ENCODE assay signal across 8 cellular contexts in genomic region chr4:83010111-83010521, GRCh38. TPM values are rescaled to one million over a fixed set of nuclear protein-coding genes. Genes with fewer than 3 reads are reported as not detected.
A peak's percentile ranks its signal among the peaks of the same experiment; 100 is the strongest.
DNase-seq lines count a peak whose midpoint lies in the region; ATAC-seq and TF ChIP-seq lines count a peak whose summit lies in the region.

No MANE protein-coding gene starts in this region.

- H3K36me3 Mint-ChIP-seq in stimulated activated effector memory CD8-positive, alpha-beta T cell treated with anti-CD3 and anti-CD28 coated beads, Interleukin-12 subunit alpha, Interleukin-12 subunit beta, amount 100 ng/mL, for 72 hours = peaks cover 6% of the 10 kb centered on the region

- H3K4me1 ChIP-seq in DOHH2 (ENCODE audit: control insufficient read depth, low read length) (peaks cover 28% of the 10 kb centered on the region), iPS-18a (ENCODE audit: control insufficient read depth, low read depth, low read length) (peaks cover 23% of the 10 kb centered on the region)

- H3K4me3 ChIP-seq in DOHH2 (ENCODE audit: low read length) (peak overlapping the region; percentile 100), iPS-18a (ENCODE audit: low read length) (peak overlapping the region; percentile 71)

- H3K9me3 Mint-ChIP-seq in stimulated activated effector memory CD8-positive, alpha-beta T cell treated with anti-CD3 and anti-CD28 coated beads, Interleukin-12 subunit alpha, Interleukin-12 subunit beta, amount 100 ng/mL, for 72 hours = no peaks in the 10 kb centered on the region

- H3K79me2 ChIP-seq in DOHH2 (ENCODE audit: control insufficient read depth, low read length) = peaks cover 74% of the 10 kb centered on the region

- peaks cover 46% of the 10 kb centered on the region for H3K4me1 Mint-ChIP-seq in stimulated activated effector memory CD8-positive, alpha-beta T cell treated with anti-CD3 and anti-CD28 coated beads, Interleukin-12 subunit alpha, Interleukin-12 subunit beta, amount 100 ng/mL, for 72 hours

- DNase-seq in stimulated activated effector memory CD8-positive, alpha-beta T cell treated with anti-CD3 and anti-CD28 coated beads, Interleukin-12 subunit alpha, Interleukin-12 subunit beta, amount 100 ng/mL, for 72 hours (ENCODE audit: low spot score in 2 of 2) = peak in 1 of 2 donors; percentile 6
- DNase-seq in NCI-H2107 (lab: John Stamatoyannopoulos, UW) = no peak

- peak overlapping the region; percentile 96 for H3K4me3 Mint-ChIP-seq in stimulated activated effector memory CD8-positive, alpha-beta T cell treated with anti-CD3 and anti-CD28 coated beads, Interleukin-12 subunit alpha, Interleukin-12 subunit beta, amount 100 ng/mL, for 72 hours

- H3K9me3 ChIP-seq in DOHH2 (ENCODE audit: control insufficient read depth, insufficient read depth, low read length) (no peaks in the 10 kb centered on the region), KOPT-K1 (ENCODE audit: insufficient read depth, low read length, poor library complexity, severe bottlenecking) (no peaks in the 10 kb centered on the region), iPS-18a (ENCODE audit: control insufficient read depth, low read depth, low read length) (no peaks in the 10 kb centered on the region)

- H3K27ac ChIP-seq in DOHH2 (ENCODE audit: low read depth, low read length) (peak overlapping the region; percentile 68), KOPT-K1 (ENCODE audit: low read depth, low read length, poor library complexity, severe bottlenecking) (peak overlapping the region; percentile 91), adipose tissue (ENCODE audit: low read depth, low read length) (peak overlapping the region; percentile 95), iPS-18a (ENCODE audit: low read length) (peak overlapping the region; percentile 28)

- no peak for TF ChIP-seq CTCF in DOHH2 (IDR thresholded peaks at IDR 0.05; ENCODE audit: low read depth, low read length, poor library complexity, severe bottlenecking)

- H3K36me3 ChIP-seq in DOHH2 (ENCODE audit: control insufficient read depth, low read length) (peaks cover 18% of the 10 kb centered on the region), KOPT-K1 (ENCODE audit: insufficient read depth, low read length) (no peaks in the 10 kb centered on the region), iPS-18a (ENCODE audit: control insufficient read depth, low read depth, low read length) (no peaks in the 10 kb centered on the region)

- peak overlapping the region; percentile 76 for H3K4me2 ChIP-seq in DOHH2 (ENCODE audit: low read length)

- H3K9ac ChIP-seq in iPS-18a (ENCODE audit: low read length) = peak overlapping the region; percentile 82

- H3K9me2 ChIP-seq in DOHH2 (replicated peaks; ENCODE audit: control insufficient read depth, low read length) = no peaks in the 10 kb centered on the region

- H3F3A ChIP-seq in DOHH2 (ENCODE audit: control insufficient read depth, insufficient read depth) = peaks cover 16% of the 10 kb centered on the region

- 0% methylated on average over 13 to 14 of the region's 14 CpGs for WGBS in adipose tissue, 3 donors

- no peaks in the 10 kb centered on the region for H3K27me3 ChIP-seq in DOHH2 (ENCODE audit: control insufficient read depth, low read length)
- peaks cover 14% of the 10 kb centered on the region for H3K27me3 ChIP-seq in iPS-18a (ENCODE audit: control insufficient read depth, insufficient read depth, low read length)

- peak; percentile 2 for ATAC-seq in stimulated activated effector memory CD8-positive, alpha-beta T cell treated with anti-CD3 and anti-CD28 coated beads, Interleukin-12 subunit alpha, Interleukin-12 subunit beta, amount 100 ng/mL, for 72 hours
- no peak for ATAC-seq in HG03354 (IDR thresholded peaks at IDR 0.05; ENCODE audit: poor library complexity, severe bottlenecking, unreplicated experiment)
- no peak for ATAC-seq in GM18909 (IDR thresholded peaks at IDR 0.05; ENCODE audit: poor library complexity, unreplicated experiment)

- H4K20me1 ChIP-seq in DOHH2 (ENCODE audit: control insufficient read depth, insufficient read depth, low read depth, low read length) = peaks cover 4% of the 10 kb centered on the region; the same call in 1 of the 2 replicates

- H3K27ac Mint-ChIP-seq in stimulated activated effector memory CD8-positive, alpha-beta T cell treated with anti-CD3 and anti-CD28 coated beads, Interleukin-12 subunit alpha, Interleukin-12 subunit beta, amount 100 ng/mL, for 72 hours = peak overlapping the region; percentile 98

RNA-seq across cellular contexts. Expression of gene LIN54, which starts 0.5 kb away (rescaled TPM):
- polyA plus RNA-seq in adipose tissue = 1 to 10 TPM; 1.6 to 2.7 (median 2.2) TPM

RNA-seq across cellular contexts. Expression of gene COPS4, which starts 24.9 kb away (rescaled TPM):
- 10 to 100 TPM; 16.6 to 36.0 (median 28.2) TPM for polyA plus RNA-seq in adipose tissue

Comparison
In these comparisons a context has a peak if more than half of its experiments do, and no peak if none do; other contexts are left out.
1. H3K27ac ChIP-seq: peak in every context shown above with its lines; median percentile 95 in adipose tissue; 91 in KOPT-K1; 68 in DOHH2; 28 in iPS-18a.